In genomic region chr5:176802116-176802784, GRCh38 we compare ENCODE assay signal across 19 cellular contexts. TPM values are rescaled to one million over a fixed set of nuclear protein-coding genes. Genes with fewer than 3 reads are reported as not detected.
DNase-seq lines count a peak whose midpoint lies in the region; ATAC-seq and TF ChIP-seq lines count a peak whose summit lies in the region.
"Had no signal": no experiment of that assay in that cellular context is flagged by ENCODE, and none has a peak within 500 bp of the region (broad histone marks: within the 10 kb centered on the region; RNA-seq: fewer than 3 reads in every experiment).

No MANE protein-coding gene starts in this region.

- TF ChIP-seq CTCF in HEK293 (tag by site-specific recombination; IDR thresholded peaks at IDR 0.05) (no peak), tibial artery (IDR thresholded peaks at IDR 0.05) (no peak)

- no peak overlapping the region for H3K27ac ChIP-seq in HEK293 (ENCODE audit: extremely low read depth, low read depth, low read length)
- no peak overlapping the region for H3K27ac ChIP-seq in tibial artery
- H3K27ac ChIP-seq: BLaER1, C4-2B had no signal

- H3K4me3 ChIP-seq in HEK293 (ENCODE audit: low read depth, low read length) = no peak overlapping the region
- H3K4me3 ChIP-seq in tibial artery = no peak overlapping the region
- H3K4me3 ChIP-seq: BLaER1, GM12878, GM23338 had no signal

- peak; percentile 1 for DNase-seq in Right ventricle myocardium inferior (ENCODE audit: missing footprints)
- DNase-seq in left ventricle myocardium superior = no peak
- peak; percentile 78 for DNase-seq in NCI-H69 (lab: John Stamatoyannopoulos, UW)
- no peak for DNase-seq in NCI-H1436 (lab: John Stamatoyannopoulos, UW)
- no peak for DNase-seq in tibial artery
- DNase-seq: 8988T; CD4-positive, CD25-positive, alpha-beta regulatory T cell; CD8-positive, alpha-beta T cell; DMS 273 treated with DMSO at 0.1 percent for 48 hours; DMS79; EL; GDM1; H9 had no signal

- intact Hi-C loops in Right ventricle myocardium inferior (cut with DNase I) = no loop called here
- intact Hi-C loops in left ventricle myocardium superior (cut with micrococcal nuclease) = no loop called here
- intact Hi-C loops in tibial artery (cut with DNase I; ENCODE audit: low total_unique reads) = no loop called here

- POLR2A ChIA-PET in HEK293 (lab: Yijun Ruan, JAX) = no interaction called here

- H3K27me3 ChIP-seq in tibial artery = peaks cover 0 to 48% of the 10 kb centered on the region in 2 donors

- H3K9me3 ChIP-seq in HEK293 (ENCODE audit: control insufficient read depth, insufficient read depth, low read depth, low read length) = no peaks in the 10 kb centered on the region
- no peaks in the 10 kb centered on the region for H3K9me3 ChIP-seq in tibial artery
- H3K9me3 ChIP-seq: BLaER1 had no signal

- no peaks in the 10 kb centered on the region for H3K4me1 ChIP-seq in HEK293 (ENCODE audit: control insufficient read depth, insufficient read depth, low read length)
- H3K4me1 ChIP-seq in tibial artery = no peaks in the 10 kb centered on the region
- H3K4me1 ChIP-seq: BLaER1 had no signal

- no peak for ATAC-seq in Right ventricle myocardium inferior
- ATAC-seq in left ventricle myocardium superior = no peak
- ATAC-seq in GM21717 (IDR thresholded peaks at IDR 0.05; ENCODE audit: unreplicated experiment) = no peak
- ATAC-seq: CD8-positive, alpha-beta T cell; GM12878 had no signal

- H3K36me3 ChIP-seq in HEK293 (ENCODE audit: control insufficient read depth in 2 of 2, insufficient read depth in 1 of 2, low read length in 2 of 2) = no peaks in the 10 kb centered on the region
- no peaks in the 10 kb centered on the region for H3K36me3 ChIP-seq in tibial artery
- H3K36me3 ChIP-seq: BLaER1 had no signal

- CTCF ChIA-PET in HEK293 (lab: Yijun Ruan, JAX) = interaction anchor here (0.6 kb wide), 1 partner anchor 83 kb away, joined by 3 read pairs; no protein-coding TSS in a partner anchor

TF ChIP-seq in HEK293, 187 proteins besides CTCF, POLR2A, EP300 and RAD21:
- TF ChIP-seq ZFHX2 (tag by site-specific recombination; conservative IDR thresholded peaks at IDR 0.05) (peak; percentile 43), ZIC2 (tag by site-specific recombination; IDR thresholded peaks at IDR 0.05) (peak; percentile 87), ZNF658 (tag by site-specific recombination; IDR thresholded peaks at IDR 0.05) (no peak), GLIS1 (tag by site-specific recombination; IDR thresholded peaks at IDR 0.05) (peak; percentile 68), ZNF140 (tag by site-specific recombination; IDR thresholded peaks at IDR 0.05) (no peak)

RNA-seq across cellular contexts. Expression of gene UNC5A, which starts 8.1 kb away (rescaled TPM):
- 0.08 TPM for total RNA-seq in Right ventricle myocardium inferior
- total RNA-seq in left ventricle myocardium superior = 0.22 TPM
- total RNA-seq: CD4-positive, CD25-positive, alpha-beta regulatory T cell; CD8-positive, alpha-beta T cell; GM12878 had no signal

Comparison
In these comparisons a context has a peak if more than half of its experiments do, and no peak if none do; other contexts are left out.
1. DNase-seq: peak in Right ventricle myocardium inferior (single experiment) and NCI-H69 (single experiment); none in left ventricle myocardium superior (single experiment), NCI-H1436 (single experiment) and tibial artery (0 of 2).